ENCODE assay signal across 8 cellular contexts in genomic region chr22:36425977-36426523, GRCh38. TPM values are rescaled to one million over a fixed set of nuclear protein-coding genes. Genes with fewer than 3 reads are reported as not detected.
DNase-seq lines count a peak whose midpoint lies in the region; ATAC-seq and TF ChIP-seq lines count a peak whose summit lies in the region.

No MANE protein-coding gene starts in this region.

- H3K4me3 ChIP-seq in MM.1S (ENCODE audit: low read length) = no peak overlapping the region
- no peak overlapping the region for H3K4me3 ChIP-seq in Peyer's patch

- H3K9me2 ChIP-seq in MM.1S (replicated peaks; ENCODE audit: insufficient read depth, low read length) = no peaks in the 10 kb centered on the region

- no peak overlapping the region for H3K4me3 Mint-ChIP-seq in stimulated activated naive CD8-positive, alpha-beta T cell treated with anti-CD3 and anti-CD28 coated beads, Interleukin-15, Interleukin-2, amounts not matched to agents 100 ng/mL and 50 ng/mL, for 24 hours
- no peak overlapping the region for H3K4me3 Mint-ChIP-seq in WTC11

- H4K20me1 ChIP-seq in MM.1S (ENCODE audit: insufficient read depth, low read length) = no peaks in the 10 kb centered on the region

- H3K4me2 ChIP-seq in MM.1S (ENCODE audit: low read depth, low read length) = no peak overlapping the region

- no peak for ATAC-seq in stimulated activated naive CD8-positive, alpha-beta T cell treated with anti-CD3 and anti-CD28 coated beads, Interleukin-15, Interleukin-2, amounts not matched to agents 100 U/mL and 50 U/mL, for 24 hours
- ATAC-seq in WTC11 (no peak; the same call in 1 of the 2 replicates), left colon (peak; percentile 57), HG03442 (IDR thresholded peaks at IDR 0.05; ENCODE audit: unreplicated experiment) (no peak), GM18517 (IDR thresholded peaks at IDR 0.05; ENCODE audit: unreplicated experiment) (no peak)

- no peaks in the 10 kb centered on the region for H3K36me3 Mint-ChIP-seq in stimulated activated naive CD8-positive, alpha-beta T cell treated with anti-CD3 and anti-CD28 coated beads, Interleukin-15, Interleukin-2, amounts not matched to agents 100 ng/mL and 50 ng/mL, for 24 hours (ENCODE audit: low read depth)
- no peaks in the 10 kb centered on the region for H3K36me3 Mint-ChIP-seq in WTC11

- CTCF ChIA-PET in WTC11 (lab: Charles Lee) = interaction anchor here (0.6 to 1.2 kb wide), 7 partner anchors 9 to 124 kb away, joined by 3 to 4 read pairs (median 3); partner anchors contain the start of gene TXN2

- H3K27ac Mint-ChIP-seq in stimulated activated naive CD8-positive, alpha-beta T cell treated with anti-CD3 and anti-CD28 coated beads, Interleukin-15, Interleukin-2, amounts not matched to agents 100 ng/mL and 50 ng/mL, for 24 hours = peak overlapping the region; percentile 80
- H3K27ac Mint-ChIP-seq in WTC11 = peak overlapping the region; percentile 55; the same call in 1 of the 2 replicates

- H3K9me3 ChIP-seq in MM.1S (replicated peaks; ENCODE audit: insufficient read depth, low read length) (no peaks in the 10 kb centered on the region), Peyer's patch (no peaks in the 10 kb centered on the region)

- H3K27me3 Mint-ChIP-seq in stimulated activated naive CD8-positive, alpha-beta T cell treated with anti-CD3 and anti-CD28 coated beads, Interleukin-15, Interleukin-2, amounts not matched to agents 100 ng/mL and 50 ng/mL, for 24 hours = no peaks in the 10 kb centered on the region
- no peaks in the 10 kb centered on the region for H3K27me3 Mint-ChIP-seq in WTC11 (ENCODE audit: low read depth)

- H3K36me3 ChIP-seq in MM.1S (replicated peaks; ENCODE audit: insufficient read depth, low read length) (no peaks in the 10 kb centered on the region), Peyer's patch (no peaks in the 10 kb centered on the region)

- no peak overlapping the region for H3K27ac ChIP-seq in MM.1S (ENCODE audit: low read length)
- peak overlapping the region in 2 of 4 donors; percentile 5 to 42 for H3K27ac ChIP-seq in Peyer's patch

- no peaks in the 10 kb centered on the region for H3K79me2 ChIP-seq in MM.1S (ENCODE audit: low read length)

- H3K4me1 Mint-ChIP-seq in stimulated activated naive CD8-positive, alpha-beta T cell treated with anti-CD3 and anti-CD28 coated beads, Interleukin-15, Interleukin-2, amounts not matched to agents 100 ng/mL and 50 ng/mL, for 24 hours (ENCODE audit: low read depth) = peaks cover 25% of the 10 kb centered on the region
- H3K4me1 Mint-ChIP-seq in WTC11 = peaks cover 14% of the 10 kb centered on the region

- H3K27me3 ChIP-seq in MM.1S (replicated peaks; ENCODE audit: insufficient read depth, low read length) (peaks cover 3% of the 10 kb centered on the region; the same call in 1 of the 2 replicates), Peyer's patch (no peaks in the 10 kb centered on the region)

- POLR2A ChIA-PET in WTC11 (lab: Charles Lee) = interaction anchor here (1.2 kb wide), 1 partner anchor 39 kb away, joined by 3 read pairs; no protein-coding TSS in a partner anchor

- H3K4me1 ChIP-seq in MM.1S (ENCODE audit: low read length) (peaks cover 4% of the 10 kb centered on the region; the same call in 1 of the 2 replicates), Peyer's patch (peaks cover 0 to 29% (median 0%) of the 10 kb centered on the region in 4 donors)

- DNase-seq in stimulated activated naive CD8-positive, alpha-beta T cell treated with anti-CD3 and anti-CD28 coated beads, Interleukin-15, Interleukin-2, amounts not matched to agents 100 U/mL and 50 U/mL, for 24 hours = no peak
- DNase-seq in WTC11 (ENCODE audit: low spot score) = no peak
- DNase-seq in left colon = no peak
- DNase-seq in MM.1S = no peak
- DNase-seq in Peyer's patch = no peak

- TF ChIP-seq POLR2A in Peyer's patch (IDR thresholded peaks at IDR 0.05) = no peak

- H3K9ac ChIP-seq in MM.1S (ENCODE audit: low read length) = no peak overlapping the region

- H3K9me3 Mint-ChIP-seq in stimulated activated naive CD8-positive, alpha-beta T cell treated with anti-CD3 and anti-CD28 coated beads, Interleukin-15, Interleukin-2, amounts not matched to agents 100 ng/mL and 50 ng/mL, for 24 hours = no peaks in the 10 kb centered on the region
- H3K9me3 Mint-ChIP-seq in WTC11 = no peaks in the 10 kb centered on the region

- TF ChIP-seq CTCF in WTC11 (IDR thresholded peaks at IDR 0.05) = no peak
- no peak for TF ChIP-seq CTCF in MM.1S (IDR thresholded peaks at IDR 0.05; ENCODE audit: low read length)
- peak in 2 of 6 experiments; percentile 27 to 28 for TF ChIP-seq CTCF in Peyer's patch (IDR thresholded peaks at IDR 0.05)

- intact Hi-C loops in left colon (cut with DNase I, micrococcal nuclease) = no loop called here

- H3F3A ChIP-seq in MM.1S (ENCODE audit: insufficient read depth, low read length) = no peaks in the 10 kb centered on the region

- H2AFZ ChIP-seq in MM.1S (ENCODE audit: low read length) = no peak overlapping the region

TF ChIP-seq in WTC11, 78 proteins besides CTCF, POLR2A, EP300 and RAD21:
- TF ChIP-seq ZNF423 (CRISPR knock-in tag; IDR thresholded peaks at IDR 0.05) = peak; percentile 74
- TF ChIP-seq USF1 (CRISPR knock-in tag; IDR thresholded peaks at IDR 0.05) = no peak
- peak; percentile 48; the same call in 1 of the 2 replicates for TF ChIP-seq ETV6 (CRISPR knock-in tag; IDR thresholded peaks at IDR 0.05)
TF ChIP-seq in WTC11: peak in this region for 2.

RNA-seq across cellular contexts. Expression of gene MYH9, which starts 38.3 kb away (rescaled TPM):
- total RNA-seq in WTC11 (2021) (272 to 288 TPM (median 277 TPM) in 3 replicates), left colon (100 to 1,000 TPM; 581 to 641 TPM), Peyer's patch (100 to 1,000 TPM; 337 to 553 (median 433) TPM)

RNA-seq across cellular contexts. Expression of gene TXN2, which starts 55.4 kb away (rescaled TPM):
- total RNA-seq in WTC11 (2021) = 57.6 to 61.6 TPM (median 58.8 TPM) in 3 replicates
- total RNA-seq in left colon = 100 to 1,000 TPM in 1 of 2 donors, 10 to 100 TPM in 1; 96.5 to 101 TPM
- 100 to 1,000 TPM in 1 of 4 donors, 10 to 100 TPM in 3; 75.7 to 116 (median 92.9) TPM for total RNA-seq in Peyer's patch
